8 cellular contexts compared by ENCODE assay signal in the genomic region with DNA sequence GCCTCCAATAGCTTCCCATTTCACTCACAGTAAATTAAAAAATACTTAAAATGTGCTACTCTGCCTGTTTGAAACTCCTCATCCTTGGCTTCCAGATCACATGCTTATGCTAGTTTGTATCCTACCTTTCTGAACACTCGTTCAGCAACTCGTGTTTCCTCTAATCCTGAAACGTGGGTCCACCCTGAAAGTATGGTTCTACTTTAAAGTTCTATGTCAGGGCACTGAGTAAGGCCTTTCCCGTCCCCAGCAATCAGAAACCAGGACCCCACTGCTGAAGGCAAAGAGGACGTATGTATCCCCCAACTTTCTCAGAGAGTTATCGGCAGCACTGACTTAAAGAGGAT. TPM values are rescaled to one million over a fixed set of nuclear protein-coding genes. Genes with fewer than 3 reads are reported as not detected.
DNase-seq lines count a peak whose midpoint lies in the region; ATAC-seq lines count a peak whose summit lies in the region.

No MANE protein-coding gene starts in this region.

- peak overlapping the region; percentile 98 for H3K27ac Mint-ChIP-seq in activated naive CD4-positive, alpha-beta T cell treated with anti-CD3 and anti-CD28 coated beads, Interleukin-2, amount 10 ng/mL, durations not matched to agents 7 days and 5 days
- peak overlapping the region; percentile 89 for H3K27ac Mint-ChIP-seq in activated T-helper 1 cell treated with anti-CD3 and anti-CD28 coated beads, Interleukin-12 subunit alpha, Interleukin-12 subunit beta, Interleukin-2, Interleukin-4 antibody, amounts not matched to agents 30 ng/mL and 10 ng/mL and 1 ng/mL, durations not matched to agents 14 hours and 24 hours and 36 hours
- H3K27ac Mint-ChIP-seq in stimulated activated naive B cell treated with anti-CD40 and anti-IgM and Interleukin-4, amounts not matched to agents 10 μg/mL and 1 μg/mL and 100 μg/mL, for 72 hours, result peak overlapping the region; percentile 99

- DNase-seq in activated naive CD4-positive, alpha-beta T cell treated with anti-CD3 and anti-CD28 coated beads, Interleukin-2, amount 10 ng/mL, durations not matched to agents 7 days and 5 days, result no peak
- no peak for DNase-seq in activated naive CD4-positive, alpha-beta T cell treated with anti-CD3 and anti-CD28 coated beads, Interleukin-2, amount 50 U/mL, for 16 hours
- no peak for DNase-seq in activated T-helper 1 cell treated with anti-CD3 and anti-CD28 coated beads, Interleukin-12 subunit alpha, Interleukin-12 subunit beta, Interleukin-2, Interleukin-4 antibody, amounts not matched to agents 30 ng/mL and 10 ng/mL and 1 ng/mL, durations not matched to agents 14 hours and 24 hours and 36 hours (ENCODE audit: low spot score)
- DNase-seq in stimulated activated naive B cell treated with anti-CD40 and anti-IgM and Interleukin-4, amounts not matched to agents 10 μg/mL and 1 μg/mL and 100 μg/mL, for 72 hours, result no peak
- DNase-seq in NCI-H2227 (lab: John Stamatoyannopoulos, UW; ENCODE audit: unreplicated experiment), result no peak
- DNase-seq in activated CD4-positive, alpha-beta T cell treated with anti-CD3 and anti-CD28 coated beads for 1 hour, result no peak

- H3K4me1 ChIP-seq in iPS-15b (ENCODE audit: control insufficient read depth, insufficient read depth, low read length), result peaks cover 13% of the 10 kb centered on the region

- H3K36me3 ChIP-seq in iPS-15b (ENCODE audit: control insufficient read depth, insufficient read depth, low read length), result no peaks in the 10 kb centered on the region

- CTCF ChIA-PET in activated naive CD4-positive, alpha-beta T cell treated with anti-CD3 and anti-CD28 coated beads, Interleukin-2, amount 10 ng/mL, durations not matched to agents 7 days and 5 days (lab: Charles Lee), result interaction anchor here (1.7 kb wide), 1 partner anchor 417 kb away, joined by 5 read pairs; no protein-coding TSS in a partner anchor

- H3K27me3 ChIP-seq in iPS-15b (ENCODE audit: control insufficient read depth, insufficient read depth, low read length), result peaks cover 12% of the 10 kb centered on the region

- no peaks in the 10 kb centered on the region for H3K9me3 ChIP-seq in iPS-15b (ENCODE audit: control insufficient read depth, insufficient read depth, low read length)

- no peaks in the 10 kb centered on the region for H3K9me3 Mint-ChIP-seq in activated naive CD4-positive, alpha-beta T cell treated with anti-CD3 and anti-CD28 coated beads, Interleukin-2, amount 10 ng/mL, durations not matched to agents 7 days and 5 days
- no peaks in the 10 kb centered on the region for H3K9me3 Mint-ChIP-seq in activated T-helper 1 cell treated with anti-CD3 and anti-CD28 coated beads, Interleukin-12 subunit alpha, Interleukin-12 subunit beta, Interleukin-2, Interleukin-4 antibody, amounts not matched to agents 30 ng/mL and 10 ng/mL and 1 ng/mL, durations not matched to agents 14 hours and 24 hours and 36 hours
- no peaks in the 10 kb centered on the region for H3K9me3 Mint-ChIP-seq in stimulated activated naive B cell treated with anti-CD40 and anti-IgM and Interleukin-4, amounts not matched to agents 10 μg/mL and 1 μg/mL and 100 μg/mL, for 72 hours

- H3K4me3 ChIP-seq in iPS-15b (ENCODE audit: low read depth, low read length), result peak overlapping the region; percentile 88

- intact Hi-C loops in activated T-helper 1 cell treated with anti-CD3 and anti-CD28 coated beads, Interleukin-12 subunit alpha, Interleukin-12 subunit beta, Interleukin-2, Interleukin-4 antibody, amounts not matched to agents 30 ng/mL and 10 ng/mL and 1 ng/mL, durations not matched to agents 14 hours and 24 hours and 36 hours (cut with micrococcal nuclease), result loop anchor here (1.0 to 5.0 kb wide), 7 partner anchors 14 to 1106 kb away; a partner anchor contains a TSS

- peaks cover 33% of the 10 kb centered on the region for H3K4me1 Mint-ChIP-seq in activated naive CD4-positive, alpha-beta T cell treated with anti-CD3 and anti-CD28 coated beads, Interleukin-2, amount 10 ng/mL, durations not matched to agents 7 days and 5 days
- peaks cover 36% of the 10 kb centered on the region for H3K4me1 Mint-ChIP-seq in activated T-helper 1 cell treated with anti-CD3 and anti-CD28 coated beads, Interleukin-12 subunit alpha, Interleukin-12 subunit beta, Interleukin-2, Interleukin-4 antibody, amounts not matched to agents 30 ng/mL and 10 ng/mL and 1 ng/mL, durations not matched to agents 14 hours and 24 hours and 36 hours (ENCODE audit: low read depth)
- H3K4me1 Mint-ChIP-seq in stimulated activated naive B cell treated with anti-CD40 and anti-IgM and Interleukin-4, amounts not matched to agents 10 μg/mL and 1 μg/mL and 100 μg/mL, for 72 hours, result peaks cover 13 to 27% of the 10 kb centered on the region in 2 donors

- peaks cover 17% of the 10 kb centered on the region for H3K36me3 Mint-ChIP-seq in activated naive CD4-positive, alpha-beta T cell treated with anti-CD3 and anti-CD28 coated beads, Interleukin-2, amount 10 ng/mL, durations not matched to agents 7 days and 5 days
- peaks cover 10% of the 10 kb centered on the region for H3K36me3 Mint-ChIP-seq in activated T-helper 1 cell treated with anti-CD3 and anti-CD28 coated beads, Interleukin-12 subunit alpha, Interleukin-12 subunit beta, Interleukin-2, Interleukin-4 antibody, amounts not matched to agents 30 ng/mL and 10 ng/mL and 1 ng/mL, durations not matched to agents 14 hours and 24 hours and 36 hours (ENCODE audit: low read depth)
- peaks cover 0 to 15% of the 10 kb centered on the region in 2 donors for H3K36me3 Mint-ChIP-seq in stimulated activated naive B cell treated with anti-CD40 and anti-IgM and Interleukin-4, amounts not matched to agents 10 μg/mL and 1 μg/mL and 100 μg/mL, for 72 hours

- H3K4me3 Mint-ChIP-seq in activated naive CD4-positive, alpha-beta T cell treated with anti-CD3 and anti-CD28 coated beads, Interleukin-2, amount 10 ng/mL, durations not matched to agents 7 days and 5 days, result peak overlapping the region; percentile 98
- H3K4me3 Mint-ChIP-seq in activated T-helper 1 cell treated with anti-CD3 and anti-CD28 coated beads, Interleukin-12 subunit alpha, Interleukin-12 subunit beta, Interleukin-2, Interleukin-4 antibody, amounts not matched to agents 30 ng/mL and 10 ng/mL and 1 ng/mL, durations not matched to agents 14 hours and 24 hours and 36 hours, result peak overlapping the region; percentile 99
- H3K4me3 Mint-ChIP-seq in stimulated activated naive B cell treated with anti-CD40 and anti-IgM and Interleukin-4, amounts not matched to agents 10 μg/mL and 1 μg/mL and 100 μg/mL, for 72 hours, result peak overlapping the region; percentile 88 to 99

- peak in 1 of 2 donors; percentile 20 for ATAC-seq in stimulated activated naive B cell treated with anti-CD40 and anti-IgM and Interleukin-4, amounts not matched to agents 10 μg/mL and 1 μg/mL and 100 μg/mL, for 72 hours (replicated peaks)
- no peak for ATAC-seq in GM21717 (IDR thresholded peaks at IDR 0.05; ENCODE audit: unreplicated experiment)

- peak overlapping the region; percentile 94 for H3K9ac ChIP-seq in iPS-15b (ENCODE audit: low read depth, low read length)

- peaks cover 26% of the 10 kb centered on the region for H3K27me3 Mint-ChIP-seq in activated naive CD4-positive, alpha-beta T cell treated with anti-CD3 and anti-CD28 coated beads, Interleukin-2, amount 10 ng/mL, durations not matched to agents 7 days and 5 days
- H3K27me3 Mint-ChIP-seq in activated T-helper 1 cell treated with anti-CD3 and anti-CD28 coated beads, Interleukin-12 subunit alpha, Interleukin-12 subunit beta, Interleukin-2, Interleukin-4 antibody, amounts not matched to agents 30 ng/mL and 10 ng/mL and 1 ng/mL, durations not matched to agents 14 hours and 24 hours and 36 hours (ENCODE audit: insufficient read depth), result peaks cover 31% of the 10 kb centered on the region
- H3K27me3 Mint-ChIP-seq in stimulated activated naive B cell treated with anti-CD40 and anti-IgM and Interleukin-4, amounts not matched to agents 10 μg/mL and 1 μg/mL and 100 μg/mL, for 72 hours, result peaks cover 35 to 43% of the 10 kb centered on the region in 2 donors

RNA-seq across cellular contexts. Expression of a gene that starts 0.4 kb away (rescaled TPM):
- 49.8 and 50.2 TPM in 2 replicates for total RNA-seq in activated T-helper 1 cell treated with anti-CD3 and anti-CD28 coated beads, Interleukin-12 subunit alpha, Interleukin-12 subunit beta, Interleukin-2, Interleukin-4 antibody, amounts not matched to agents 30 ng/mL and 10 ng/mL and 1 ng/mL, durations not matched to agents 14 hours and 24 hours and 36 hours

RNA-seq across cellular contexts. Expression of a gene that starts 13.6 kb away (rescaled TPM):
- 1.8 and 1.9 TPM in 2 replicates for total RNA-seq in activated T-helper 1 cell treated with anti-CD3 and anti-CD28 coated beads, Interleukin-12 subunit alpha, Interleukin-12 subunit beta, Interleukin-2, Interleukin-4 antibody, amounts not matched to agents 30 ng/mL and 10 ng/mL and 1 ng/mL, durations not matched to agents 14 hours and 24 hours and 36 hours
